Comparison of ENCODE assay signal across 31 cellular contexts in genomic region chr3:123058505-123058904, GRCh38. TPM values are rescaled to one million over a fixed set of nuclear protein-coding genes. Genes with fewer than 3 reads are reported as not detected.
A peak's percentile ranks its signal among the peaks of the same experiment; 100 is the strongest.
DNase-seq lines count a peak whose midpoint lies in the region; ATAC-seq, FAIRE-seq and TF ChIP-seq lines count a peak whose summit lies in the region.
"Had no signal": no experiment of that assay in that cellular context is flagged by ENCODE, and none has a peak within 500 bp of the region (broad histone marks: within the 10 kb centered on the region; RNA-seq: fewer than 3 reads in every experiment).

No MANE protein-coding gene starts in this region.

- no peak overlapping the region for H3K27ac ChIP-seq in endothelial cell of umbilical vein (ENCODE audit: insufficient read depth, low read depth, low read length)
- H3K27ac ChIP-seq in HepG2 (ENCODE audit: extremely low read length, insufficient read depth, low read length): no peak overlapping the region
- H3K27ac ChIP-seq in right lobe of liver: no peak overlapping the region
- no peak overlapping the region for H3K27ac ChIP-seq in ovary
- H3K27ac ChIP-seq: BLaER1 had no signal

- DNase-seq in endothelial cell of umbilical vein (ENCODE audit: low read depth, low spot score): no peak
- no peak for DNase-seq in HepG2 (ENCODE audit: low spot score)
- DNase-seq in right lobe of liver: no peak
- DNase-seq in stimulated activated naive CD8-positive, alpha-beta T cell treated with anti-CD3 and anti-CD28 coated beads, Interleukin-15, Interleukin-2, amounts not matched to agents 100 U/mL and 50 U/mL, for 24 hours: no peak
- DNase-seq in ovary: no peak
- no peak for DNase-seq in GM13977 (ENCODE audit: low spot score)
- no peak for DNase-seq in activated gamma-delta T cell treated with Interleukin-2 at 50 U/mL for 16 hours
- DNase-seq: 8988T; ACHN; BE2C; C1 segment of cervical spinal cord; CD4-positive, alpha-beta memory T cell; CD4-positive, CD25-positive, alpha-beta regulatory T cell; CD8-positive, alpha-beta memory T cell; COR-L47; DMS 273 treated with DMSO at 0.1 percent for 48 hours; DMS153; DMS53; DMS79; DND-41; EL; GDM1 had no signal

- intact Hi-C loops in endothelial cell of umbilical vein (cut with micrococcal nuclease) (no loop called here), HepG2 (cut with micrococcal nuclease; ENCODE audit: unreplicated experiment) (no loop called here), right lobe of liver (cut with DNase I) (no loop called here), ovary (cut with DNase I) (no loop called here)

- TF ChIP-seq CTCF in Loucy (conservative IDR thresholded peaks at IDR 0.05; ENCODE audit: low read length): no peak
- TF ChIP-seq CTCF in endothelial cell of umbilical vein (IDR thresholded peaks at IDR 0.05; ENCODE audit: extremely low read depth in 1 of 2, insufficient read depth in 1 of 2, low read depth in 1 of 2, low read length in 2 of 2): no peak
- TF ChIP-seq CTCF in HepG2 (CRISPR knock-in tag; IDR thresholded peaks at IDR 0.05): no peak
- no peak for TF ChIP-seq CTCF in right lobe of liver (IDR thresholded peaks at IDR 0.05)
- TF ChIP-seq CTCF in ovary (IDR thresholded peaks at IDR 0.05): no peak
- no peak for TF ChIP-seq CTCF in GM13977 (IDR thresholded peaks at IDR 0.05; ENCODE audit: extremely low read depth, insufficient read depth, missing control alignments)

- H3K9me3 ChIP-seq in Loucy (ENCODE audit: insufficient read depth, low read depth, low read length) (no peaks in the 10 kb centered on the region), endothelial cell of umbilical vein (replicated peaks; ENCODE audit: control insufficient read depth, insufficient read depth, low read length) (no peaks in the 10 kb centered on the region), HepG2 (ENCODE audit: low read length) (no peaks in the 10 kb centered on the region), right lobe of liver (no peaks in the 10 kb centered on the region), ovary (no peaks in the 10 kb centered on the region)
- H3K9me3 ChIP-seq: BE2C, BLaER1 had no signal

- POLR2A ChIA-PET in endothelial cell of umbilical vein (lab: Charles Lee) (no interaction called here), HepG2 (lab: Yijun Ruan, JAX) (no interaction called here)

- no peaks in the 10 kb centered on the region for H4K20me1 ChIP-seq in Loucy (ENCODE audit: insufficient read depth, low read length, poor library complexity, severe bottlenecking)
- no peaks in the 10 kb centered on the region for H4K20me1 ChIP-seq in endothelial cell of umbilical vein (replicated peaks; ENCODE audit: control insufficient read depth, extremely low read depth, insufficient read depth, low read length)
- H4K20me1 ChIP-seq in HepG2 (ENCODE audit: insufficient read depth, low read length): no peaks in the 10 kb centered on the region
- H4K20me1 ChIP-seq: BLaER1 had no signal

- FAIRE-seq in endothelial cell of umbilical vein (lab: Jason Lieb, UNC): peak; percentile 52
- FAIRE-seq in HepG2 (lab: Jason Lieb, UNC): no peak
- FAIRE-seq: A204.1, GM12892, GM19239 had no signal

- H3K4me2 ChIP-seq in Loucy (ENCODE audit: low read depth, low read length, poor library complexity, severe bottlenecking): peak overlapping the region; percentile 9
- no peak overlapping the region for H3K4me2 ChIP-seq in endothelial cell of umbilical vein (ENCODE audit: insufficient read depth, low read length)
- H3K4me2 ChIP-seq in HepG2 (ENCODE audit: low read depth, low read length): no peak overlapping the region
- H3K4me2 ChIP-seq: BLaER1 had no signal

- no peaks in the 10 kb centered on the region for H3K9me2 ChIP-seq in Loucy (replicated peaks; ENCODE audit: low read depth, low read length)

- ATAC-seq in HepG2: peak; percentile 38; the same call in 2 of the 3 replicates
- ATAC-seq in right lobe of liver: peak in 3 of 4 donors; percentile 58 to 88 (median 58)
- no peak for ATAC-seq in stimulated activated naive CD8-positive, alpha-beta T cell treated with anti-CD3 and anti-CD28 coated beads, Interleukin-15, Interleukin-2, amounts not matched to agents 100 U/mL and 50 U/mL, for 24 hours
- ATAC-seq: GM12878 had no signal

- H3F3A ChIP-seq in Loucy (ENCODE audit: low read depth): no peaks in the 10 kb centered on the region

- BruUV-seq in endothelial cell of umbilical vein (replicated peaks; lab: Mats Ljungman, UMichigan): no TSS peak
- no TSS peak for BruUV-seq in HepG2 (replicated peaks; lab: Mats Ljungman, UMichigan)

- no peaks in the 10 kb centered on the region for H3K36me3 ChIP-seq in Loucy (ENCODE audit: insufficient read depth, low read length)
- no peaks in the 10 kb centered on the region for H3K36me3 ChIP-seq in endothelial cell of umbilical vein (ENCODE audit: control insufficient read depth in 2 of 2, extremely low read depth in 1 of 2, insufficient read depth in 2 of 2, low read length in 2 of 2)
- no peaks in the 10 kb centered on the region for H3K36me3 ChIP-seq in HepG2 (replicated peaks in 1 of 2; ENCODE audit: control insufficient read depth in 1 of 2, insufficient read depth in 2 of 2, low read length in 2 of 2)
- H3K36me3 ChIP-seq in right lobe of liver: no peaks in the 10 kb centered on the region
- no peaks in the 10 kb centered on the region for H3K36me3 ChIP-seq in ovary
- H3K36me3 ChIP-seq: BE2C, BLaER1 had no signal

- no peak overlapping the region for H2AFZ ChIP-seq in Loucy (ENCODE audit: low read length)
- H2AFZ ChIP-seq in endothelial cell of umbilical vein (ENCODE audit: low read depth, low read length): no peak overlapping the region
- no peak overlapping the region for H2AFZ ChIP-seq in HepG2 (ENCODE audit: low read length)

- in situ Hi-C loops in HepG2 (cut with HindIII; ENCODE audit: extremely low pct_ligation_motif_present, low pct_unique_long_range_greater_than_20kb): no loop called here
- in situ Hi-C loops in GM13977 (cut with MboI; ENCODE audit: low pct_unique_long_range_greater_than_20kb, low sequenced_read_pairs, unreplicated experiment): no loop called here

- H3K4me3 ChIP-seq in Loucy (ENCODE audit: low read length, poor library complexity, severe bottlenecking): no peak overlapping the region
- H3K4me3 ChIP-seq in endothelial cell of umbilical vein (replicated peaks in 1 of 3; ENCODE audit: insufficient read depth in 1 of 3, low read depth in 1 of 3, low read length in 3 of 3): no peak overlapping the region
- no peak overlapping the region for H3K4me3 ChIP-seq in HepG2 (replicated peaks in 1 of 3; ENCODE audit: insufficient read depth in 1 of 3, low read depth in 2 of 3, low read length in 3 of 3)
- H3K4me3 ChIP-seq in right lobe of liver: no peak overlapping the region
- H3K4me3 ChIP-seq in ovary: no peak overlapping the region
- H3K4me3 ChIP-seq: BLaER1, GM12878 had no signal

- H3K9me1 ChIP-seq in endothelial cell of umbilical vein (replicated peaks; ENCODE audit: control insufficient read depth, extremely low read depth, insufficient read depth, low read length): no peaks in the 10 kb centered on the region

- H3K27me3 ChIP-seq in Loucy (ENCODE audit: insufficient read depth, low read length, poor library complexity, severe bottlenecking) (no peaks in the 10 kb centered on the region), endothelial cell of umbilical vein (ENCODE audit: control insufficient read depth in 2 of 2, insufficient read depth in 2 of 2, low read length in 2 of 2) (peaks cover 6 to 7% of the 10 kb centered on the region in 2 experiments), HepG2 (ENCODE audit: control insufficient read depth in 1 of 2, insufficient read depth in 2 of 2, low read length in 2 of 2) (peaks cover 0 to 28% of the 10 kb centered on the region in 2 experiments; a peak in 4 of 5 replicates), right lobe of liver (no peaks in the 10 kb centered on the region), ovary (no peaks in the 10 kb centered on the region)
- H3K27me3 ChIP-seq: BE2C, BLaER1 had no signal

- no peak for TF ChIP-seq RAD21 in HepG2 (CRISPR knock-in tag; IDR thresholded peaks at IDR 0.05)

- dilution Hi-C loops in endothelial cell of umbilical vein (cut with MboI; ENCODE audit: extremely low pct_ligation_motif_present, low sequenced_read_pairs): no loop called here

- TF ChIP-seq POLR2A in endothelial cell of umbilical vein (IDR thresholded peaks at IDR 0.05; ENCODE audit: low read depth, low read length) (no peak), HepG2 (IDR thresholded peaks at IDR 0.05; ENCODE audit: insufficient read depth in 1 of 2, low read depth in 2 of 2, low read length in 2 of 2) (no peak), right lobe of liver (IDR thresholded peaks at IDR 0.05) (peak; percentile 19), ovary (IDR thresholded peaks at IDR 0.05) (no peak)

- CTCF ChIA-PET in endothelial cell of umbilical vein (lab: Charles Lee) (no interaction called here), HepG2 (lab: Yijun Ruan, JAX; ENCODE audit: low intra/inter-chr PET ratio, low total read pairs) (no interaction called here)

- H3K9ac ChIP-seq in Loucy (ENCODE audit: low read depth, low read length, poor library complexity, severe bottlenecking) (no peak overlapping the region), endothelial cell of umbilical vein (replicated peaks; ENCODE audit: extremely low read depth, insufficient read depth, low read length) (no peak overlapping the region), HepG2 (ENCODE audit: insufficient read depth, low read depth, low read length) (no peak overlapping the region)
- H3K9ac ChIP-seq: BLaER1 had no signal

- H3K79me2 ChIP-seq in Loucy (ENCODE audit: insufficient read depth, low read length) (no peaks in the 10 kb centered on the region), endothelial cell of umbilical vein (ENCODE audit: control insufficient read depth, insufficient read depth, low read length) (no peaks in the 10 kb centered on the region), HepG2 (ENCODE audit: insufficient read depth, low read length) (no peaks in the 10 kb centered on the region)

- H3K4me1 ChIP-seq in Loucy (ENCODE audit: insufficient read depth, low read length, poor library complexity, severe bottlenecking) (peaks cover 35% of the 10 kb centered on the region), endothelial cell of umbilical vein (ENCODE audit: control insufficient read depth, extremely low read depth, insufficient read depth, low read length) (peaks cover 5% of the 10 kb centered on the region), HepG2 (ENCODE audit: insufficient read depth, low read length) (no peaks in the 10 kb centered on the region), right lobe of liver (no peaks in the 10 kb centered on the region), ovary (ENCODE audit: insufficient read depth) (peaks cover 1% of the 10 kb centered on the region)
- H3K4me1 ChIP-seq: BLaER1 had no signal

- 18% methylated on average over 4 of the region's 5 CpGs for WGBS in HepG2 (ENCODE audit: low lambda C conversion rate)
- 39% methylated on average over 5 of the region's 5 CpGs for WGBS in right lobe of liver (ENCODE audit: insufficient coverage, low coverage, low lambda C conversion rate, missing lambda C conversion rate)
- WGBS in ovary, 3 donors: 87 to 94% (median 90%) methylated on average over 5 of the region's 5 CpGs

- TF ChIP-seq EP300 in HepG2 (IDR thresholded peaks at IDR 0.05; ENCODE audit: low read depth in 2 of 2, low read length in 2 of 2) (no peak), HepG2 (CRISPR knock-in tag; IDR thresholded peaks at IDR 0.05; ENCODE audit: borderline replicate concordance) (no peak), ovary (IDR thresholded peaks at IDR 0.05) (no peak)

RNA-seq across cellular contexts. Expression of gene PDIA5, which starts 8.3 kb away (rescaled TPM):
- total RNA-seq in endothelial cell of umbilical vein: 85.2 and 85.6 TPM in 2 replicates
- 48.9 and 55.7 TPM in 2 replicates for polyA plus RNA-seq in endothelial cell of umbilical vein
- polyA plus RNA-seq in endothelial cell of umbilical vein (2011; cell fraction: cytosol; rRNA removed): 66.9 and 67.2 TPM in 2 replicates
- polyA plus RNA-seq in endothelial cell of umbilical vein (2011; cell fraction: nucleus; rRNA removed): 87.4 and 92.9 TPM in 2 replicates
- 64.4 and 71.1 TPM in 2 replicates for polyA plus RNA-seq in endothelial cell of umbilical vein (2012)
- 44.1 and 52.9 TPM in 2 replicates for polyA minus RNA-seq in endothelial cell of umbilical vein
- polyA minus RNA-seq in endothelial cell of umbilical vein (2011; cell fraction: cytosol; rRNA and poly(A)+ RNA removed): 9.6 TPM
- polyA minus RNA-seq in endothelial cell of umbilical vein (2011; cell fraction: nucleus; rRNA and poly(A)+ RNA removed): 30.4 and 33.4 TPM in 2 replicates
- 19.5 and 51.3 TPM in 2 replicates for total RNA-seq in HepG2 (2016; rRNA removed; fragmentation: Illumina TruSeq; extraction: Trizol)
- total RNA-seq in HepG2 (2016; cell fraction: cytosol; rRNA removed; fragmentation: Illumina TruSeq; extraction: Trizol; ENCODE audit: low read depth): 13.0 and 13.1 TPM in 2 replicates
- total RNA-seq in HepG2 (2016; cell fraction: insoluble cytoplasmic fraction; rRNA removed; fragmentation: Illumina TruSeq; extraction: Trizol): 19.8 and 48.1 TPM in 2 replicates
- 12.9 and 15.5 TPM in 2 replicates for total RNA-seq in HepG2 (2016; cell fraction: membrane; rRNA removed; fragmentation: Illumina TruSeq; extraction: Trizol)
- total RNA-seq in HepG2 (2016; cell fraction: nucleus; rRNA removed; fragmentation: Illumina TruSeq; extraction: Trizol): 46.1 and 55.1 TPM in 2 replicates
- polyA plus RNA-seq in HepG2 (2011; rRNA removed): 65.3 and 74.3 TPM in 2 replicates
- 68.0 and 77.8 TPM in 2 replicates for polyA plus RNA-seq in HepG2 (2011; cell fraction: cytosol; rRNA removed)
- polyA plus RNA-seq in HepG2 (2011; cell fraction: nucleus; rRNA removed): 56.4 and 59.5 TPM in 2 replicates
- 60.1 and 65.8 TPM in 2 replicates for polyA plus RNA-seq in HepG2 (2012)
- polyA plus RNA-seq in HepG2 (2016; cell fraction: cytosol; fragmentation: Illumina TruSeq; extraction: Trizol; ENCODE audit: low read depth): 9.4 and 9.5 TPM in 2 replicates
- polyA plus RNA-seq in HepG2 (2016; cell fraction: insoluble cytoplasmic fraction; fragmentation: Illumina TruSeq; extraction: Trizol; ENCODE audit: low read depth): 26.4 and 30.6 TPM in 2 replicates
- 13.4 and 13.9 TPM in 2 replicates for polyA plus RNA-seq in HepG2 (2016; cell fraction: membrane; fragmentation: Illumina TruSeq; extraction: Trizol; ENCODE audit: low read depth)
- polyA plus RNA-seq in HepG2 (2016; cell fraction: nucleus; fragmentation: Illumina TruSeq; extraction: Trizol; ENCODE audit: insufficient read depth, low read depth): 125 and 129 TPM in 2 replicates
- 15.2 and 37.2 TPM in 2 replicates for polyA minus RNA-seq in HepG2 (2011; rRNA and poly(A)+ RNA removed; ENCODE audit: low replicate concordance)
- polyA minus RNA-seq in HepG2 (2011; cell fraction: cytosol; rRNA and poly(A)+ RNA removed): 23.6 and 33.0 TPM in 2 replicates
- 37.1 and 44.5 TPM in 2 replicates for polyA minus RNA-seq in HepG2 (2011; cell fraction: nucleus; rRNA and poly(A)+ RNA removed)
- total RNA-seq in right lobe of liver: 100 to 1,000 TPM in 1 of 6 experiments, 10 to 100 TPM in 5; 26.2 to 109 (median 51.9) TPM
- total RNA-seq in ovary: 10 to 100 TPM; 11.2 to 30.6 (median 24.3) TPM
- polyA plus RNA-seq in ovary: 10 to 100 TPM; 16.6 to 58.3 TPM

RNA-seq across cellular contexts. Expression of gene SEMA5B, which starts 30.9 kb away (rescaled TPM):
- total RNA-seq in endothelial cell of umbilical vein: 0.07 and 0.44 TPM in 2 replicates
- polyA plus RNA-seq in endothelial cell of umbilical vein: not detected in 2 replicates
- polyA plus RNA-seq in endothelial cell of umbilical vein (2011; cell fraction: cytosol; rRNA removed): not detected in 2 replicates
- 0.07 TPM in 1 of 2 replicates, not detected in the other for polyA plus RNA-seq in endothelial cell of umbilical vein (2011; cell fraction: nucleus; rRNA removed)
- polyA plus RNA-seq in endothelial cell of umbilical vein (2012): not detected in 2 replicates
- not detected in 2 replicates for polyA minus RNA-seq in endothelial cell of umbilical vein
- polyA minus RNA-seq in endothelial cell of umbilical vein (2011; cell fraction: cytosol; rRNA and poly(A)+ RNA removed): not detected
- polyA minus RNA-seq in endothelial cell of umbilical vein (2011; cell fraction: nucleus; rRNA and poly(A)+ RNA removed): not detected in 2 replicates
- total RNA-seq in HepG2 (2016; rRNA removed; fragmentation: Illumina TruSeq; extraction: Trizol): not detected in 2 replicates
- total RNA-seq in HepG2 (2016; cell fraction: cytosol; rRNA removed; fragmentation: Illumina TruSeq; extraction: Trizol; ENCODE audit: low read depth): not detected in 2 replicates
- total RNA-seq in HepG2 (2016; cell fraction: insoluble cytoplasmic fraction; rRNA removed; fragmentation: Illumina TruSeq; extraction: Trizol): not detected in 2 replicates
- total RNA-seq in HepG2 (2016; cell fraction: membrane; rRNA removed; fragmentation: Illumina TruSeq; extraction: Trizol): not detected in 2 replicates
- total RNA-seq in HepG2 (2016; cell fraction: nucleus; rRNA removed; fragmentation: Illumina TruSeq; extraction: Trizol): not detected in 2 replicates
- polyA plus RNA-seq in HepG2 (2011; rRNA removed): 0.04 TPM in 1 of 2 replicates, not detected in the other
- not detected in 2 replicates for polyA plus RNA-seq in HepG2 (2011; cell fraction: cytosol; rRNA removed)
- polyA plus RNA-seq in HepG2 (2011; cell fraction: nucleus; rRNA removed): 0.03 TPM in 2 replicates
- not detected in 2 replicates for polyA plus RNA-seq in HepG2 (2012)
- polyA plus RNA-seq in HepG2 (2016; cell fraction: cytosol; fragmentation: Illumina TruSeq; extraction: Trizol; ENCODE audit: low read depth): not detected in 2 replicates
- polyA plus RNA-seq in HepG2 (2016; cell fraction: insoluble cytoplasmic fraction; fragmentation: Illumina TruSeq; extraction: Trizol; ENCODE audit: low read depth): not detected in 2 replicates
- polyA plus RNA-seq in HepG2 (2016; cell fraction: membrane; fragmentation: Illumina TruSeq; extraction: Trizol; ENCODE audit: low read depth): not detected in 2 replicates
- not detected in 2 replicates for polyA plus RNA-seq in HepG2 (2016; cell fraction: nucleus; fragmentation: Illumina TruSeq; extraction: Trizol; ENCODE audit: insufficient read depth, low read depth)
- polyA minus RNA-seq in HepG2 (2011; rRNA and poly(A)+ RNA removed; ENCODE audit: low replicate concordance): not detected in 2 replicates
- polyA minus RNA-seq in HepG2 (2011; cell fraction: cytosol; rRNA and poly(A)+ RNA removed): not detected in 2 replicates
- polyA minus RNA-seq in HepG2 (2011; cell fraction: nucleus; rRNA and poly(A)+ RNA removed): not detected in 2 replicates
- under 1 TPM; 0.12 to 0.65 (median 0.25) TPM for total RNA-seq in right lobe of liver
- total RNA-seq in ovary: 1 to 10 TPM in 3 of 7 donors, under 1 TPM in 4; 0.22 to 2.4 (median 0.36) TPM
- 1 to 10 TPM; 1.3 to 3.1 TPM for polyA plus RNA-seq in ovary
- total RNA-seq: CD4-positive, alpha-beta memory T cell; CD4-positive, CD25-positive, alpha-beta regulatory T cell; CD8-positive, alpha-beta memory T cell; Daoy; GM12878 had no signal
- polyA plus RNA-seq: AG04450; CD14-positive monocyte; CD4-positive, alpha-beta memory T cell; CD8-positive, alpha-beta memory T cell had no signal
